Comparison of ENCODE assay signal across 13 cellular contexts in the genomic region with DNA sequence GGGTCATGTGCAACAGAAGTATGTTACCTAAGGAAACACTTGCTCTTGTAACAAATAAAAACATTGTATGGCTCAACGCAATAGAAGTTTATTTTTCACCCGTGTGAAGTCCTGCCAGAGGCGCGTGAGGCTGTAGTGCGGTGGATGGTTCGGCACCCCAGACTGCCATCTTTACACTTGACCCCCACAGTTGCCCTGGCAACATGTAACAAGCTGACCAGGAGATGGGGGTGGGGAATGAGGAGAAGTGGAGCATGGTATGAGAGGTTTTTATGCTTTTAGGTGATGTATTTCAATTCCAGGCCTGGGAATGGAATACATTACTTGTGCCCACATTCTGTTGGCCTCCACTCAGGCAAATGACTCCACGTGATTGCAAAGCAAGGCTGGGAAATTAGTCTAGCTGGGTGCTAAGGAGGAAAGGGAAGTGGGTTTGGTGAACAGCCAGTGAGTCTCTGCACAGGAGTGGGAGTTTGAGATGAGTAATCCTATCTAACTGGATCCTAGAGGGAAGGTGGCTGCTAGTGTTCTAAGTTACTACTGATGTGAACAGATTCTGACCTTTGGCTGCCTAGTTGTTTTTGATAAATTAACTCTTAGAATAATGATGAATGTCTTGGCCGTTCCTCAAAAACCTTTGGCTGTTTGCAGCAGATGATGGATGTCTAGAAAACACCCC. TPM values are rescaled to one million over a fixed set of nuclear protein-coding genes. Genes with fewer than 3 reads are reported as not detected.
DNase-seq lines count a peak whose midpoint lies in the region; ATAC-seq, FAIRE-seq and TF ChIP-seq lines count a peak whose summit lies in the region.
"Had no signal": no experiment of that assay in that cellular context is flagged by ENCODE, and none has a peak within 500 bp of the region (broad histone marks: within the 10 kb centered on the region; RNA-seq: fewer than 3 reads in every experiment).

No MANE protein-coding gene starts in this region.

- H3K36me3 ChIP-seq in suprapubic skin: no peaks in the 10 kb centered on the region

- DNase-seq in A549 (ENCODE audit: low read depth in 1 of 2, low spot score in 1 of 2) (peak in 1 of 2 experiments; percentile 30), H54 (ENCODE audit: insufficient read length, low spot score) (peak; percentile 53), T1000 (lab: John Stamatoyannopoulos, UW) (peak; percentile 21), foreskin keratinocyte (peak; percentile 78 to 79), suprapubic skin (ENCODE audit: low spot score in 2 of 2) (no peak), activated gamma-delta T cell (lab: John Stamatoyannopoulos, UW) (no peak)
- DNase-seq in stimulated activated CD4-positive, alpha-beta T cell treated with anti-CD3 and anti-CD28 coated beads, Interleukin-4, amount 100 ng/mL, for 24 hours: no peak
- DNase-seq: activated naive CD4-positive, alpha-beta T cell treated with Interleukin-2 at 50 U/mL for 16 hours; glutamatergic neuron; NCI-H187 treated with DMSO at 0.1 percent for 48 hours; T-helper 17 cell had no signal

- peak overlapping the region; percentile 5; the same call in 1 of the 3 replicates for H3K4me2 ChIP-seq in A549

- no peak for TF ChIP-seq CTCF in A549 (IDR thresholded peaks at IDR 0.05)
- no peak for TF ChIP-seq CTCF in foreskin keratinocyte (conservative IDR thresholded peaks at IDR 0.05)
- no peak for TF ChIP-seq CTCF in suprapubic skin (IDR thresholded peaks at IDR 0.05)

- peak overlapping the region; percentile 57 to 61; a peak in 5 of 6 replicates for H3K27ac ChIP-seq in A549
- H3K27ac ChIP-seq in foreskin keratinocyte: peak overlapping the region; percentile 38
- H3K27ac ChIP-seq in suprapubic skin: no peak overlapping the region

- peak in 1 of 2 experiments; percentile 23; a peak in 1 of 6 replicates for ATAC-seq in A549
- ATAC-seq in foreskin keratinocyte: peak; percentile 55
- ATAC-seq in GM21619 (IDR thresholded peaks at IDR 0.05; ENCODE audit: unreplicated experiment): no peak
- ATAC-seq: T-helper 17 cell had no signal

- no peak for TF ChIP-seq RAD21 in A549 (conservative IDR thresholded peaks at IDR 0.05 in 1 of 2, IDR thresholded peaks at IDR 0.05 in 1 of 2)

- TF ChIP-seq EP300 in A549 (IDR thresholded peaks at IDR 0.05) (no peak), suprapubic skin (IDR thresholded peaks at IDR 0.05) (no peak)

- no peak for FAIRE-seq in A549 (lab: Jason Lieb, UNC)
- peak; percentile 27 for FAIRE-seq in H54 (lab: Jason Lieb, UNC)
- FAIRE-seq: D721Med had no signal

- 78% methylated on average over 8 of the region's 8 CpGs for WGBS in A549 (ENCODE audit: missing lambda C conversion rate)
- WGBS in suprapubic skin: 77% methylated on average over 8 of the region's 8 CpGs

- H3K4me1 ChIP-seq in A549 (peaks cover 54% of the 10 kb centered on the region), foreskin keratinocyte (peaks cover 49% of the 10 kb centered on the region), suprapubic skin (peaks cover 20% of the 10 kb centered on the region)

- CTCF ChIA-PET in A549 (lab: Yijun Ruan, JAX): interaction anchor here (1.3 to 5.4 kb wide), 5 partner anchors 9 to 272 kb away, joined by 3 to 29 read pairs (median 10); no protein-coding TSS in a partner anchor

- H3K4me3 ChIP-seq in A549 (no peak overlapping the region), suprapubic skin (no peak overlapping the region)

- H3K9me3 ChIP-seq in A549 (0 out of 3 replicates have a peak, but pooled peaks cover 6% of the 10 kb centered on the region), suprapubic skin (no peaks in the 10 kb centered on the region)

- no peaks in the 10 kb centered on the region for H3K27me3 ChIP-seq in foreskin keratinocyte
- no peaks in the 10 kb centered on the region for H3K27me3 ChIP-seq in suprapubic skin

- POLR2A ChIA-PET in A549 (lab: Yijun Ruan, JAX): no interaction called here

- TF ChIP-seq POLR2A in A549 (IDR thresholded peaks at IDR 0.05; ENCODE audit: low read length): no peak
- TF ChIP-seq POLR2A in H54 (IDR thresholded peaks at IDR 0.05; ENCODE audit: low read depth, low read length): no peak
- TF ChIP-seq POLR2A in suprapubic skin (IDR thresholded peaks at IDR 0.05): no peak

TF ChIP-seq in A549, 52 proteins besides CTCF, POLR2A, EP300 and RAD21:
- TF ChIP-seq SMC3 (IDR thresholded peaks at IDR 0.05): no peak
- no peak for TF ChIP-seq JUNB (IDR thresholded peaks at IDR 0.05)
- TF ChIP-seq, protein P1, sequence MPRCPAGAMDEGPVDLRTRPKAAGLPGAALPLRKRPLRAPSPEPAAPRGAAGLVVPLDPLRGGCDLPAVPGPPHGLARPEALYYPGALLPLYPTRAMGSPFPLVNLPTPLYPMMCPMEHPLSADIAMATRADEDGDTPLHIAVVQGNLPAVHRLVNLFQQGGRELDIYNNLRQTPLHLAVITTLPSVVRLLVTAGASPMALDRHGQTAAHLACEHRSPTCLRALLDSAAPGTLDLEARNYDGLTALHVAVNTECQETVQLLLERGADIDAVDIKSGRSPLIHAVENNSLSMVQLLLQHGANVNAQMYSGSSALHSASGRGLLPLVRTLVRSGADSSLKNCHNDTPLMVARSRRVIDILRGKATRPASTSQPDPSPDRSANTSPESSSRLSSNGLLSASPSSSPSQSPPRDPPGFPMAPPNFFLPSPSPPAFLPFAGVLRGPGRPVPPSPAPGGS (IDR thresholded peaks at IDR 0.05): no peak
- no peak for TF ChIP-seq CHD4 (IDR thresholded peaks at IDR 0.05; ENCODE audit: borderline replicate concordance)
- TF ChIP-seq FOSL2 (IDR thresholded peaks at IDR 0.05): no peak
- no peak for TF ChIP-seq FOSL2 (CRISPR knock-in tag; IDR thresholded peaks at IDR 0.05)
- no peak for TF ChIP-seq HOXB5 (CRISPR knock-in tag; IDR thresholded peaks at IDR 0.05)
- no peak for TF ChIP-seq HEYL (CRISPR knock-in tag; IDR thresholded peaks at IDR 0.05)
- no peak for TF ChIP-seq PHF8 (IDR thresholded peaks at IDR 0.05; ENCODE audit: borderline replicate concordance, low read depth)
- no peak for TF ChIP-seq ATOH8 (CRISPR knock-in tag; IDR thresholded peaks at IDR 0.05; ENCODE audit: low read depth)
- TF ChIP-seq USF2 (IDR thresholded peaks at IDR 0.05): no peak
- TF ChIP-seq MAFK (IDR thresholded peaks at IDR 0.05; ENCODE audit: partially characterized antibody): no peak
- no peak for TF ChIP-seq NR3C1 (IDR thresholded peaks at IDR 0.05)
- no peak for TF ChIP-seq NFE2L2 (conservative IDR thresholded peaks at IDR 0.05; ENCODE audit: low read length)
- TF ChIP-seq PBX3 (IDR thresholded peaks at IDR 0.05): no peak
- no peak for TF ChIP-seq NPAS2 (CRISPR knock-in tag; IDR thresholded peaks at IDR 0.05; ENCODE audit: borderline replicate concordance)
- no peak for TF ChIP-seq GATA3 (IDR thresholded peaks at IDR 0.05; ENCODE audit: borderline replicate concordance)
- no peak for TF ChIP-seq ESRRA (IDR thresholded peaks at IDR 0.05; ENCODE audit: borderline replicate concordance, low read length)
- TF ChIP-seq SREBF2 (IDR thresholded peaks at IDR 0.05): no peak
- no peak for TF ChIP-seq EHF (CRISPR knock-in tag; IDR thresholded peaks at IDR 0.05)

RNA-seq across cellular contexts. Expression of gene GREM1, which starts 33.8 kb away (rescaled TPM):
- polyA plus RNA-seq in A549 (2011; rRNA removed) (10.5 and 11.0 TPM in 2 replicates), A549 (2017; fragmentation: RNase III; extraction: RNeasy Plus Mini Kit Qiagen cat#74134 plus additional on column Dnase treatment) (3.4 to 4.4 TPM (median 3.5 TPM) in 3 replicates), foreskin keratinocyte (0.04 and 0.07 TPM in 2 replicates)
- 2.1 and 3.2 TPM in 2 replicates for polyA plus RNA-seq in A549 (2012; cell fraction: cytosol; rRNA removed)
- polyA plus RNA-seq in A549 (2012; cell fraction: nucleus; rRNA removed): 1.0 and 1.5 TPM in 2 replicates
- polyA minus RNA-seq in A549 (2011; rRNA and poly(A)+ RNA removed): 19.5 and 21.2 TPM in 2 replicates
- total RNA-seq in foreskin keratinocyte (0.04 and 0.10 TPM in 2 replicates), suprapubic skin (1 to 10 TPM in 3 of 4 donors, under 1 TPM in 1; 0.85 to 3.6 (median 1.6) TPM)
- total RNA-seq: T-helper 17 cell had no signal

RNA-seq across cellular contexts. Expression of gene SCG5, which starts 42.5 kb away (rescaled TPM):
- 9.4 and 10.5 TPM in 2 replicates for polyA plus RNA-seq in A549 (2011; rRNA removed)
- polyA plus RNA-seq in A549 (2012; cell fraction: cytosol; rRNA removed): 0.60 and 0.67 TPM in 2 replicates
- 0.31 and 0.64 TPM in 2 replicates for polyA plus RNA-seq in A549 (2012; cell fraction: nucleus; rRNA removed)
- polyA plus RNA-seq in A549 (2017; fragmentation: RNase III; extraction: RNeasy Plus Mini Kit Qiagen cat#74134 plus additional on column Dnase treatment): 0.72 to 1.7 TPM (median 1.4 TPM) in 3 replicates
- 2.6 and 6.0 TPM in 2 replicates for polyA minus RNA-seq in A549 (2011; rRNA and poly(A)+ RNA removed)
- 12.3 and 46.3 TPM in 2 replicates for total RNA-seq in foreskin keratinocyte
- 14.9 and 51.3 TPM in 2 replicates for polyA plus RNA-seq in foreskin keratinocyte
- total RNA-seq in suprapubic skin: not detected

Comparison
In these comparisons a context has a peak if more than half of its experiments do, and no peak if none do; other contexts are left out.
1. DNase-seq: peak in H54 (single experiment), T1000 (single experiment) and foreskin keratinocyte (2 of 2); none in stimulated activated CD4-positive, alpha-beta T cell treated with anti-CD3 and anti-CD28 coated beads, Interleukin-4, amount 100 ng/mL, for 24 hours (single experiment), suprapubic skin (0 of 2) and activated gamma-delta T cell (single experiment).
2. RNA of gene SCG5, which starts 42.5 kb away (total RNA-seq): 12.3 to 46.3 TPM in foreskin keratinocyte; not detected in suprapubic skin; every median in the first group is over 10 times any median in the second.